Comparison of ENCODE assay signal across 15 cellular contexts in the genomic region with DNA sequence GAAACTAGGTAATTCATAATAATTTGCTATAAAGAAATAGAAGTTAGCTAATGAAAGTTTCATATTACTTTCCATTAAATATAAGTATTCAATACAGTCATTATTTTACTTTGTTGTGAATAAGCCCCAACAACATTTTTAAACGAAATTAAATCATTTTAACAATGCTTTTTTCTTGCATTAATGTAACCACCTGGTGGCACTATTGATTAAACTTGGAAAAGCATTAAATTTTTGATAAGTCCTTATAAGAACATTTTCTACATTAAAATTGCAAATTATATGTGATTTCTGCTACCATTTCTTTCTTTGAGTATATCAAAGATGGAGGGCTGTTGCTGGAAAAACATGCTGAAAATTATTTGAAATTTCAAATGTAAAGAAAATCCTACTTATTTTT.
DNase-seq lines count a peak whose midpoint lies in the region; FAIRE-seq and TF ChIP-seq lines count a peak whose summit lies in the region.
"Had no signal": no experiment of that assay in that cellular context is flagged by ENCODE, and none has a peak within 500 bp of the region (broad histone marks: within the 10 kb centered on the region; RNA-seq: fewer than 3 reads in every experiment).

No MANE protein-coding gene starts in this region.

- peak; percentile 89 for FAIRE-seq in small intestine (lab: Jason Lieb, UNC)
- FAIRE-seq: astrocyte, H1 had no signal

- H3K27ac ChIP-seq in OCI-LY1 (ENCODE audit: low read depth, low read length, poor library complexity, severe bottlenecking) (no peak overlapping the region), small intestine (ENCODE audit: low read depth in 1 of 2, low read length in 1 of 2) (no peak overlapping the region)

- TF ChIP-seq CTCF in OCI-LY1 (IDR thresholded peaks at IDR 0.05; ENCODE audit: low read length): peak; percentile 34; the same call in 1 of the 2 replicates

- H3K36me3 ChIP-seq in OCI-LY1 (ENCODE audit: insufficient read depth, low read length): no peaks in the 10 kb centered on the region
- H3K36me3 ChIP-seq in small intestine (ENCODE audit: control insufficient read depth in 2 of 2, insufficient read depth in 2 of 2, low read length in 2 of 2): no peaks in the 10 kb centered on the region

- H3K9me3 ChIP-seq in OCI-LY1 (ENCODE audit: low read length): no peaks in the 10 kb centered on the region
- H3K9me3 ChIP-seq in small intestine (ENCODE audit: control insufficient read depth, low read depth): peaks cover under 1% of the 10 kb centered on the region

- H3K9me2 ChIP-seq in OCI-LY1 (ENCODE audit: low read depth, low read length): no peaks in the 10 kb centered on the region

- DNase-seq in NCI-H748 (lab: John Stamatoyannopoulos, UW; ENCODE audit: unreplicated experiment) (peak; percentile 5), NCI-H748 treated with DMSO at 0.1 percent for 48 hours (lab: John Stamatoyannopoulos, UW) (no peak), fibroblast of the conjunctiva (ENCODE audit: low read depth) (peak; percentile 5), small intestine (peak; percentile 25), kidney glomerular epithelial cell (lab: John Stamatoyannopoulos, UW) (no peak), NCI-H2029 treated with DMSO at 0.1 percent for 48 hours (lab: John Stamatoyannopoulos, UW) (no peak), activated gamma-delta T cell treated with Interleukin-2 at 50 U/mL for 16 hours (no peak)
- DNase-seq: activated CD4-positive, alpha-beta T cell treated with anti-CD3 and anti-CD28 coated beads for 36 hours; activated T-cell treated with anti-CD3 and anti-CD28 coated beads, Interleukin-2, amount 50 U/mL, for 48 hours; DND-41; MV-4-11; NK-92 treated with Interleukin-12 subunit alpha and Interleukin-12 subunit beta, amount 100 ng/mL, for 24 hours had no signal

- no peak overlapping the region for H3K9ac ChIP-seq in OCI-LY1 (ENCODE audit: low read length)

- H3K4me2 ChIP-seq in OCI-LY1 (ENCODE audit: low read length): no peak overlapping the region

- WGBS in small intestine, 3 donors: 2 to 29% (median 15%) methylated on average over 1 of the region's 1 CpG

- no peaks in the 10 kb centered on the region for H3F3A ChIP-seq in OCI-LY1 (ENCODE audit: insufficient read depth, low read length)

- H3K27me3 ChIP-seq in OCI-LY1 (ENCODE audit: insufficient read depth, low read length): no peaks in the 10 kb centered on the region
- H3K27me3 ChIP-seq in small intestine (ENCODE audit: control insufficient read depth in 2 of 2, insufficient read depth in 2 of 2, low read length in 2 of 2): no peaks in the 10 kb centered on the region

- H2AFZ ChIP-seq in OCI-LY1 (ENCODE audit: low read length): no peak overlapping the region

- H3K4me1 ChIP-seq in OCI-LY1 (ENCODE audit: insufficient read depth, low read length, severe bottlenecking): peaks cover 7% of the 10 kb centered on the region
- H3K4me1 ChIP-seq in small intestine (ENCODE audit: control insufficient read depth in 2 of 2, insufficient read depth in 1 of 2, low read depth in 1 of 2, low read length in 1 of 2): no peaks in the 10 kb centered on the region

- no peak overlapping the region for H3K4me3 ChIP-seq in OCI-LY1 (ENCODE audit: low read depth, low read length, poor library complexity, severe bottlenecking)
- no peak overlapping the region for H3K4me3 ChIP-seq in small intestine (ENCODE audit: low read depth in 1 of 2, low read length in 2 of 2)

- H3K79me2 ChIP-seq in OCI-LY1 (ENCODE audit: insufficient read depth, low read length): no peaks in the 10 kb centered on the region

- no peaks in the 10 kb centered on the region for H4K20me1 ChIP-seq in OCI-LY1 (ENCODE audit: insufficient read depth, low read length)

Comparison
In these comparisons a context has a peak if more than half of its experiments do, and no peak if none do; other contexts are left out.
1. DNase-seq: peak in NCI-H748 (single experiment), fibroblast of the conjunctiva (single experiment) and small intestine (single experiment); none in NCI-H748 treated with DMSO at 0.1 percent for 48 hours (single experiment), kidney glomerular epithelial cell (single experiment), NCI-H2029 treated with DMSO at 0.1 percent for 48 hours (single experiment) and activated gamma-delta T cell treated with Interleukin-2 at 50 U/mL for 16 hours (single experiment).